Comparison of ENCODE assay signal across 9 cellular contexts in genomic region chr5:73312146-73312871, GRCh38.
A peak's percentile ranks its signal among the peaks of the same experiment; 100 is the strongest.
DNase-seq lines count a peak whose midpoint lies in the region; ATAC-seq, FAIRE-seq and TF ChIP-seq lines count a peak whose summit lies in the region.
"Had no signal": no experiment of that assay in that cellular context is flagged by ENCODE, and none has a peak within 500 bp of the region (broad histone marks: within the 10 kb centered on the region; RNA-seq: fewer than 3 reads in every experiment).

No MANE protein-coding gene starts in this region.

- H3K27ac ChIP-seq in MM.1S (ENCODE audit: low read length) = no peak overlapping the region
- no peak overlapping the region for H3K27ac ChIP-seq in K562 (ENCODE audit: extremely low read depth, low read depth, low read length)

- POLR2A ChIA-PET in K562 (lab: Yijun Ruan, JAX) = interaction anchor here (0.7 kb wide), 1 partner anchor 78 kb away, joined by 3 read pairs; no protein-coding TSS in a partner anchor

- no peak for TF ChIP-seq EP300 in K562 (IDR thresholded peaks at IDR 0.05; ENCODE audit: low read length)

- H3K9me2 ChIP-seq in MM.1S (replicated peaks; ENCODE audit: insufficient read depth, low read length) = no peaks in the 10 kb centered on the region

- ATAC-seq in K562 = peak; percentile 84
- no peak for ATAC-seq in GM18519 (IDR thresholded peaks at IDR 0.05; ENCODE audit: low FRiP score, unreplicated experiment)

- 0% methylated on average over 12 of the region's 13 CpGs for WGBS in K562 (ENCODE audit: insufficient coverage, low coverage, missing lambda C conversion rate)

- intact Hi-C loops in K562 (cut with micrococcal nuclease) = loop anchor here (5.0 kb wide), 1 partner anchor 140 kb away; no protein-coding TSS in a partner anchor

- H3K4me3 ChIP-seq in MM.1S (ENCODE audit: low read length) = no peak overlapping the region
- H3K4me3 ChIP-seq in K562 = no peak overlapping the region
- H3K4me3 ChIP-seq: HAP-1 had no signal

- no peaks in the 10 kb centered on the region for H3K36me3 ChIP-seq in MM.1S (replicated peaks; ENCODE audit: insufficient read depth, low read length)
- H3K36me3 ChIP-seq in K562 (ENCODE audit: control insufficient read depth, insufficient read depth, low read length) = no peaks in the 10 kb centered on the region
- H3K36me3 ChIP-seq: HAP-1 had no signal

- H3K9me3 ChIP-seq in MM.1S (replicated peaks; ENCODE audit: insufficient read depth, low read length) (no peaks in the 10 kb centered on the region), K562 (replicated peaks; ENCODE audit: control insufficient read depth, insufficient read depth, low read depth, low read length) (no peaks in the 10 kb centered on the region)
- H3K9me3 ChIP-seq: HAP-1 had no signal

- H3K79me2 ChIP-seq in MM.1S (ENCODE audit: low read length) (no peaks in the 10 kb centered on the region), K562 (ENCODE audit: control insufficient read depth, insufficient read depth, low read length) (no peaks in the 10 kb centered on the region)

- TF ChIP-seq RAD21 in K562 (CRISPR knock-in tag; conservative IDR thresholded peaks at IDR 0.05 in 1 of 2, IDR thresholded peaks at IDR 0.05 in 1 of 2) = peak in 1 of 2 experiments; percentile 52; a peak in 2 of 4 replicates

- no peak overlapping the region for H2AFZ ChIP-seq in MM.1S (ENCODE audit: low read length)
- H2AFZ ChIP-seq in K562 (ENCODE audit: low read depth, low read length) = no peak overlapping the region

- DNase-seq in Daoy (ENCODE audit: low read depth) (peak; percentile 98), MM.1S (peak; percentile 36), K562 (ENCODE audit: extremely low read depth in 1 of 4, low spot score in 3 of 4) (peak in 3 of 4 experiments; percentile 18 to 39 (median 32)), myocyte (ENCODE audit: low read depth) (peak; percentile 82), NCI-H1436 treated with DMSO at 0.1 percent for 48 hours (lab: John Stamatoyannopoulos, UW) (no peak)
- no peak for DNase-seq in stimulated activated CD4-positive, alpha-beta T cell treated with anti-CD3 and anti-CD28 coated beads, Interleukin-1b, Interleukin-23, amount 100 ng/mL, for 48 hours
- DNase-seq in stimulated activated CD4-positive, alpha-beta T cell treated with anti-CD3 and anti-CD28 coated beads, Interleukin-12 subunit alpha, Interleukin-12 subunit beta, amount 100 ng/mL, for 4 hours = no peak

- no peaks in the 10 kb centered on the region for H4K20me1 ChIP-seq in MM.1S (ENCODE audit: insufficient read depth, low read length)
- H4K20me1 ChIP-seq in K562 (replicated peaks; ENCODE audit: control insufficient read depth, insufficient read depth, low read length) = no peaks in the 10 kb centered on the region

- H3K27me3 ChIP-seq in MM.1S (replicated peaks; ENCODE audit: insufficient read depth, low read length) (no peaks in the 10 kb centered on the region), K562 (ENCODE audit: control insufficient read depth in 2 of 2, insufficient read depth in 2 of 2, low read length in 2 of 2) (peaks cover 6 to 47% of the 10 kb centered on the region in 2 experiments)

- in situ Hi-C loops in K562 (cut with MboI) = no loop called here

- CTCF ChIA-PET in K562 (lab: Yijun Ruan, JAX; ENCODE audit: low intra/inter-chr PET ratio) = interaction anchor here (0.6 kb wide), 1 partner anchor 753 kb away, joined by 3 read pairs; no protein-coding TSS in a partner anchor

- no TSS peak for BruUV-seq in K562 (replicated peaks; lab: Mats Ljungman, UMichigan)

- peak; percentile 11 for FAIRE-seq in K562 (lab: Jason Lieb, UNC)

- TF ChIP-seq CTCF in MM.1S (IDR thresholded peaks at IDR 0.05; ENCODE audit: low read length) (peak; percentile 21), K562 (IDR thresholded peaks at IDR 0.05 in 2 of 3, conservative IDR thresholded peaks at IDR 0.05 in 1 of 3; ENCODE audit: insufficient read depth in 2 of 3, low read depth in 1 of 3, low read length in 3 of 3) (peak; percentile 29 to 83 (median 51); a peak in 4 of 6 replicates)

- no peak for TF ChIP-seq POLR2A in K562 (conservative IDR thresholded peaks at IDR 0.05)

- H3K4me2 ChIP-seq in MM.1S (ENCODE audit: low read depth, low read length) (no peak overlapping the region), K562 (ENCODE audit: insufficient read depth, low read length) (no peak overlapping the region)

- no peaks in the 10 kb centered on the region for H3K4me1 ChIP-seq in MM.1S (ENCODE audit: low read length)
- H3K4me1 ChIP-seq in K562 (replicated peaks in 1 of 2; ENCODE audit: control insufficient read depth in 2 of 2, insufficient read depth in 2 of 2, low read length in 2 of 2) = peaks cover 0 to 3% of the 10 kb centered on the region in 2 experiments; a peak in 1 of 5 replicates
- H3K4me1 ChIP-seq: HAP-1 had no signal

- H3K9me1 ChIP-seq in K562 (ENCODE audit: control insufficient read depth, insufficient read depth, low read length) = no peaks in the 10 kb centered on the region

- H3F3A ChIP-seq in MM.1S (ENCODE audit: insufficient read depth, low read length) = no peaks in the 10 kb centered on the region

- H3K9ac ChIP-seq in MM.1S (ENCODE audit: low read length) (no peak overlapping the region), K562 (ENCODE audit: insufficient read depth in 1 of 2, low read depth in 2 of 2, low read length in 2 of 2) (no peak overlapping the region)

TF ChIP-seq in K562, 482 proteins besides CTCF, POLR2A, EP300 and RAD21 (continues in another document):
- no peak for TF ChIP-seq ATF4 (CRISPR knock-in tag; IDR thresholded peaks at IDR 0.05)
- TF ChIP-seq ZNF263 (CRISPR knock-in tag; IDR thresholded peaks at IDR 0.05; ENCODE audit: borderline replicate concordance) = peak; percentile 97
- TF ChIP-seq FOXA3 (CRISPR knock-in tag; conservative IDR thresholded peaks at IDR 0.05 in 1 of 2, IDR thresholded peaks at IDR 0.05 in 1 of 2) = 0 out of 4 replicates have a peak, but pooled peaks have one; percentile 35 to 39
- peak; percentile 26; the same call in 1 of the 2 replicates for TF ChIP-seq ESRRA (IDR thresholded peaks at IDR 0.05; ENCODE audit: borderline replicate concordance, low read depth)
- TF ChIP-seq CBFB (CRISPR knock-in tag; IDR thresholded peaks at IDR 0.05) = 0 out of 2 replicates have a peak, but pooled peaks have one; percentile 52
- no peak for TF ChIP-seq JUNB (CRISPR knock-in tag; conservative IDR thresholded peaks at IDR 0.05)
- TF ChIP-seq ZBTB1 (CRISPR knock-in tag; IDR thresholded peaks at IDR 0.05; ENCODE audit: borderline replicate concordance, low read depth) = peak; percentile 56; the same call in 1 of the 2 replicates
- peak; percentile 53; the same call in 1 of the 2 replicates for TF ChIP-seq HES1 (IDR thresholded peaks at IDR 0.05; ENCODE audit: low read depth)
- TF ChIP-seq EGR1 (conservative IDR thresholded peaks at IDR 0.05) = peak; percentile 55
- peak; percentile 30; the same call in 1 of the 2 replicates for TF ChIP-seq VEZF1 (CRISPR knock-in tag; IDR thresholded peaks at IDR 0.05)
- no peak for TF ChIP-seq HOMEZ (CRISPR knock-in tag; IDR thresholded peaks at IDR 0.05)
- no peak for TF ChIP-seq RBM34 (IDR thresholded peaks at IDR 0.05; ENCODE audit: borderline replicate concordance, insufficient read depth, low read length)

Comparison
In these comparisons a context has a peak if more than half of its experiments do, and no peak if none do; other contexts are left out.
1. DNase-seq: peak in Daoy (single experiment), MM.1S (single experiment), K562 (3 of 4) and myocyte (single experiment); none in stimulated activated CD4-positive, alpha-beta T cell treated with anti-CD3 and anti-CD28 coated beads, Interleukin-1b, Interleukin-23, amount 100 ng/mL, for 48 hours (single experiment), NCI-H1436 treated with DMSO at 0.1 percent for 48 hours (single experiment) and stimulated activated CD4-positive, alpha-beta T cell treated with anti-CD3 and anti-CD28 coated beads, Interleukin-12 subunit alpha, Interleukin-12 subunit beta, amount 100 ng/mL, for 4 hours (single experiment).